Comparison of ENCODE assay signal across 2 cellular contexts in genomic region chr16:71832112-71832511, GRCh38.
TF ChIP-seq lines count a peak whose summit lies in the region.

No MANE protein-coding gene starts in this region.

TF ChIP-seq in HEK293, 187 proteins besides CTCF, POLR2A, EP300 and RAD21:
- peak; percentile 67; the same call in 1 of the 2 replicates for TF ChIP-seq ZNF513 (tag by site-specific recombination; IDR thresholded peaks at IDR 0.05)

TF ChIP-seq in K562, 482 proteins besides CTCF, POLR2A, EP300 and RAD21:
- TF ChIP-seq ZNF512 (tag; IDR thresholded peaks at IDR 0.05) = peak; percentile 83
